ENCODE assay signal across 10 cellular contexts in genomic region chr12:110537605-110538409, GRCh38. TPM values are rescaled to one million over a fixed set of nuclear protein-coding genes. Genes with fewer than 3 reads are reported as not detected.
A peak's percentile ranks its signal among the peaks of the same experiment; 100 is the strongest.
DNase-seq lines count a peak whose midpoint lies in the region; ATAC-seq and TF ChIP-seq lines count a peak whose summit lies in the region.
"Had no signal": no experiment of that assay in that cellular context is flagged by ENCODE, and none has a peak within 500 bp of the region (broad histone marks: within the 10 kb centered on the region; RNA-seq: fewer than 3 reads in every experiment).

No MANE protein-coding gene starts in this region.

- peak overlapping the region in 1 of 2 donors; percentile 91 for H3K27ac ChIP-seq in aorta (ENCODE audit: low read depth in 1 of 2, low read length in 2 of 2)

- ATAC-seq in activated naive CD4-positive, alpha-beta T cell treated with anti-CD3 and anti-CD28 coated beads, Interleukin-2, amount 50 U/mL, for 72 hours, result no peak
- ATAC-seq in aorta (ENCODE audit: low FRiP score), result peak; percentile 62
- no peak for ATAC-seq in GM18873 (IDR thresholded peaks at IDR 0.05; ENCODE audit: low FRiP score, unreplicated experiment)

- intact Hi-C loops in aorta (cut with DNase I), result loop anchor here in 1 of 2 donors (5.0 kb wide), 1 partner anchor 44 kb away; the partner anchor contains the start of gene PPTC7

- peak overlapping the region; percentile 28 to 36 for H3K27ac Mint-ChIP-seq in activated naive CD4-positive, alpha-beta T cell treated with anti-CD3 and anti-CD28 coated beads, Interleukin-2, amount 50 U/mL, for 72 hours
- H3K27ac Mint-ChIP-seq: activated CD4-positive, alpha-beta memory T cell treated with anti-CD3 and anti-CD28 coated beads, Interleukin-2, amount 10 ng/mL, durations not matched to agents 7 days and 5 days had no signal

- 8 to 10% methylated on average over 9 of the region's 9 CpGs for WGBS in aorta, 2 donors

- H3K36me3 Mint-ChIP-seq in activated naive CD4-positive, alpha-beta T cell treated with anti-CD3 and anti-CD28 coated beads, Interleukin-2, amount 50 U/mL, for 72 hours, result peaks cover 7 to 25% of the 10 kb centered on the region in 2 donors

- H3K4me3 ChIP-seq in epithelial cell of proximal tubule (ENCODE audit: low read depth, low read length) (no peak overlapping the region), aorta (ENCODE audit: low read length in 2 of 2) (no peak overlapping the region)
- H3K4me3 ChIP-seq: smooth muscle cell had no signal

- peaks cover 0 to 1% of the 10 kb centered on the region in 2 donors for H3K4me1 ChIP-seq in aorta (ENCODE audit: control insufficient read depth in 1 of 2, insufficient read depth in 2 of 2, low read length in 2 of 2)

- H3K9me3 ChIP-seq in aorta (ENCODE audit: control insufficient read depth, low read length), result no peaks in the 10 kb centered on the region

- no peaks in the 10 kb centered on the region for H3K9me3 Mint-ChIP-seq in activated naive CD4-positive, alpha-beta T cell treated with anti-CD3 and anti-CD28 coated beads, Interleukin-2, amount 50 U/mL, for 72 hours
- H3K9me3 Mint-ChIP-seq: activated CD4-positive, alpha-beta memory T cell treated with anti-CD3 and anti-CD28 coated beads, Interleukin-2, amount 10 ng/mL, durations not matched to agents 7 days and 5 days had no signal

- H3K27me3 ChIP-seq in aorta (ENCODE audit: control insufficient read depth in 1 of 2, insufficient read depth in 2 of 2, low read length in 1 of 2), result no peaks in the 10 kb centered on the region

- TF ChIP-seq CTCF in epithelial cell of proximal tubule (conservative IDR thresholded peaks at IDR 0.05; ENCODE audit: low read depth, low read length), result no peak

- H3K36me3 ChIP-seq in aorta (ENCODE audit: control insufficient read depth in 1 of 2, insufficient read depth in 2 of 2, low read length in 1 of 2), result no peaks in the 10 kb centered on the region

- no peak for DNase-seq in activated naive CD4-positive, alpha-beta T cell treated with anti-CD3 and anti-CD28 coated beads, Interleukin-2, amount 50 U/mL, for 72 hours (ENCODE audit: low spot score in 2 of 2)
- no peak for DNase-seq in activated naive CD4-positive, alpha-beta T cell treated with Interleukin-2 at 50 U/mL for 16 hours
- DNase-seq in epithelial cell of proximal tubule (ENCODE audit: low read depth) (peak; percentile 55), myocyte (ENCODE audit: low read depth) (peak; percentile 93), aorta (peak; percentile 53 to 82), T-helper 2 cell (no peak)
- no peak for DNase-seq in stimulated activated CD4-positive, alpha-beta T cell treated with anti-CD3 and anti-CD28 coated beads, Interleukin-4, amount 100 ng/mL, for 1 hour
- DNase-seq: activated CD4-positive, alpha-beta memory T cell treated with anti-CD3 and anti-CD28 coated beads, Interleukin-2, amount 10 ng/mL, durations not matched to agents 7 days and 5 days had no signal

RNA-seq across cellular contexts. Expression of gene RAD9B, which starts 35.7 kb away (rescaled TPM):
- total RNA-seq in activated naive CD4-positive, alpha-beta T cell treated with anti-CD3 and anti-CD28 coated beads, Interleukin-2, amount 50 U/mL, for 72 hours, result 1 to 10 TPM; 1.9 to 2.0 TPM
- total RNA-seq in epithelial cell of proximal tubule (0.22 TPM in 1 of 2 replicates, not detected in the other), myocyte (1.1 and 3.6 TPM in 2 replicates), aorta (1 to 10 TPM in 1 of 2 donors, under 1 TPM in 1; 0.57 to 2.2 TPM)
- 0.32 TPM for polyA plus RNA-seq in myocyte (2012)
- polyA plus RNA-seq in aorta, result 1 to 10 TPM in 1 of 2 donors, not detected in 1; 2.2 TPM
- total RNA-seq: smooth muscle cell had no signal

RNA-seq across cellular contexts. Expression of gene VPS29, which starts 35.9 kb away (rescaled TPM):
- total RNA-seq in activated naive CD4-positive, alpha-beta T cell treated with anti-CD3 and anti-CD28 coated beads, Interleukin-2, amount 50 U/mL, for 72 hours, result 100 to 1,000 TPM; 113 to 122 TPM
- total RNA-seq in epithelial cell of proximal tubule, result 90.1 and 158 TPM in 2 replicates
- 59.9 and 64.8 TPM in 2 replicates for total RNA-seq in myocyte
- polyA plus RNA-seq in myocyte (2012), result 82.2 TPM
- 100 to 1,000 TPM in 1 of 2 donors, 10 to 100 TPM in 1; 99.6 to 122 TPM for total RNA-seq in aorta
- polyA plus RNA-seq in aorta, result 100 to 1,000 TPM; 222 to 223 TPM

RNA-seq across cellular contexts. Expression of gene PPTC7, which starts 45.3 kb away (rescaled TPM):
- 10 to 100 TPM; 40.4 to 46.7 TPM for total RNA-seq in activated naive CD4-positive, alpha-beta T cell treated with anti-CD3 and anti-CD28 coated beads, Interleukin-2, amount 50 U/mL, for 72 hours
- total RNA-seq in epithelial cell of proximal tubule, result 6.2 and 6.9 TPM in 2 replicates
- total RNA-seq in myocyte, result 10.3 and 15.9 TPM in 2 replicates
- 7.3 TPM for polyA plus RNA-seq in myocyte (2012)
- total RNA-seq in aorta, result 10 to 100 TPM; 17.1 to 21.8 TPM
- polyA plus RNA-seq in aorta, result 1 to 10 TPM; 8.5 to 9.5 TPM

Comparison
In these comparisons a context has a peak if more than half of its experiments do, and no peak if none do; other contexts are left out.
1. DNase-seq: peak in epithelial cell of proximal tubule (single experiment), myocyte (single experiment) and aorta (2 of 2); none in activated naive CD4-positive, alpha-beta T cell treated with anti-CD3 and anti-CD28 coated beads, Interleukin-2, amount 50 U/mL, for 72 hours (0 of 2), activated naive CD4-positive, alpha-beta T cell treated with Interleukin-2 at 50 U/mL for 16 hours (single experiment), T-helper 2 cell (0 of 5) and stimulated activated CD4-positive, alpha-beta T cell treated with anti-CD3 and anti-CD28 coated beads, Interleukin-4, amount 100 ng/mL, for 1 hour (single experiment).